Comparison of ENCODE assay signal across 12 cellular contexts in genomic region chr2:120558892-120559291, GRCh38.
DNase-seq lines count a peak whose midpoint lies in the region; ATAC-seq and TF ChIP-seq lines count a peak whose summit lies in the region.
"Had no signal": no experiment of that assay in that cellular context is flagged by ENCODE, and none has a peak within 500 bp of the region (broad histone marks: within the 10 kb centered on the region; RNA-seq: fewer than 3 reads in every experiment).

No MANE protein-coding gene starts in this region.

- H3K9ac ChIP-seq in IMR-90 (ENCODE audit: low read depth, low read length) (peak overlapping the region; percentile 61), fibroblast of lung (ENCODE audit: insufficient read depth, low read length) (no peak overlapping the region), skeletal muscle satellite cell (ENCODE audit: low read depth, low read length) (peak overlapping the region; percentile 70)

- H3K9me3 ChIP-seq in IMR-90 (ENCODE audit: control insufficient read depth, insufficient read depth, low read length) (no peaks in the 10 kb centered on the region), SJSA1 (replicated peaks) (no peaks in the 10 kb centered on the region), fibroblast of lung (ENCODE audit: control insufficient read depth, insufficient read depth, low read depth, low read length) (no peaks in the 10 kb centered on the region), skeletal muscle satellite cell (replicated peaks; ENCODE audit: low read length) (no peaks in the 10 kb centered on the region)

- TF ChIP-seq CTCF in IMR-90 (conservative IDR thresholded peaks at IDR 0.05; ENCODE audit: low read depth, low read length) (no peak), fibroblast of lung (conservative IDR thresholded peaks at IDR 0.05 in 1 of 2, IDR thresholded peaks at IDR 0.05 in 1 of 2; ENCODE audit: low read depth in 1 of 2, low read length in 2 of 2) (no peak)

- H3K4ac ChIP-seq in IMR-90 (ENCODE audit: low read depth, low read length): peak overlapping the region; percentile 90

- TF ChIP-seq RAD21 in IMR-90 (IDR thresholded peaks at IDR 0.05; ENCODE audit: low read length): no peak

- no peak overlapping the region for H3K4me3 Mint-ChIP-seq in stimulated activated naive B cell treated with anti-CD40 and anti-IgM and Interleukin-4, amounts not matched to agents 10 μg/mL and 1 μg/mL and 100 μg/mL, for 72 hours

- peak overlapping the region; percentile 90 for H2AK5ac ChIP-seq in IMR-90 (ENCODE audit: low read depth, low read length)

- peak overlapping the region; percentile 99 for H3K27ac ChIP-seq in IMR-90 (ENCODE audit: insufficient read depth, low read length)
- peak overlapping the region; percentile 87 for H3K27ac ChIP-seq in SJSA1
- peak overlapping the region; percentile 87 for H3K27ac ChIP-seq in fibroblast of lung (ENCODE audit: insufficient read depth, low read length)

- peak overlapping the region; percentile 42; the same call in 1 of the 3 replicates for H2BK15ac ChIP-seq in IMR-90 (ENCODE audit: low read depth, low read length)

- H3K9me1 ChIP-seq in IMR-90 (ENCODE audit: insufficient read depth, low read length): peaks cover 22% of the 10 kb centered on the region

- H3K14ac ChIP-seq in IMR-90 (replicated peaks; ENCODE audit: low read depth, low read length): peak overlapping the region; percentile 69

- H3K27ac Mint-ChIP-seq in stimulated activated naive B cell treated with anti-CD40 and anti-IgM and Interleukin-4, amounts not matched to agents 10 μg/mL and 1 μg/mL and 100 μg/mL, for 72 hours: no peak overlapping the region

- peaks cover 0 to 2% of the 10 kb centered on the region in 2 donors for H3K4me1 Mint-ChIP-seq in stimulated activated naive B cell treated with anti-CD40 and anti-IgM and Interleukin-4, amounts not matched to agents 10 μg/mL and 1 μg/mL and 100 μg/mL, for 72 hours

- H3K18ac ChIP-seq in IMR-90 (ENCODE audit: low read depth, low read length): peak overlapping the region; percentile 96

- peak overlapping the region; percentile 25 for H2AFZ ChIP-seq in IMR-90 (replicated peaks; ENCODE audit: low read length, poor library complexity)
- no peak overlapping the region for H2AFZ ChIP-seq in fibroblast of lung (ENCODE audit: low read length)

- H2AK9ac ChIP-seq in IMR-90 (replicated peaks; ENCODE audit: low read depth, low read length, poor library complexity): peak overlapping the region; percentile 56

- H2BK5ac ChIP-seq in IMR-90 (ENCODE audit: low read depth, low read length, poor library complexity, severe bottlenecking): peak overlapping the region; percentile 94

- TF ChIP-seq POLR2A in IMR-90 (IDR thresholded peaks at IDR 0.05; ENCODE audit: low read depth, low read length): no peak

- no peaks in the 10 kb centered on the region for H3K79me2 ChIP-seq in fibroblast of lung (ENCODE audit: control insufficient read depth, insufficient read depth, low read length)

- DNase-seq in IMR-90: no peak
- DNase-seq in SJSA1 (ENCODE audit: low read depth in 1 of 2, low spot score in 2 of 2): no peak
- no peak for DNase-seq in fibroblast of lung (ENCODE audit: low read depth in 2 of 2)
- no peak for DNase-seq in stimulated activated naive B cell treated with anti-CD40 and anti-IgM and Interleukin-4, amounts not matched to agents 10 μg/mL and 1 μg/mL and 100 μg/mL, for 72 hours
- DNase-seq: C1 segment of cervical spinal cord, NCI-H1092 treated with DMSO at 0.1 percent for 48 hours, NCI-H1694, NCI-H446 treated with DMSO at 0.1 percent for 48 hours, SHP77 treated with DMSO at 0.1 percent for 48 hours had no signal

- H3K36me3 Mint-ChIP-seq in stimulated activated naive B cell treated with anti-CD40 and anti-IgM and Interleukin-4, amounts not matched to agents 10 μg/mL and 1 μg/mL and 100 μg/mL, for 72 hours: no peaks in the 10 kb centered on the region

- peaks cover 5 to 15% of the 10 kb centered on the region in 2 donors for H3K27me3 Mint-ChIP-seq in stimulated activated naive B cell treated with anti-CD40 and anti-IgM and Interleukin-4, amounts not matched to agents 10 μg/mL and 1 μg/mL and 100 μg/mL, for 72 hours

- H4K5ac ChIP-seq in IMR-90 (ENCODE audit: low read depth, low read length): peak overlapping the region; percentile 90

- POLR2A ChIA-PET in IMR-90 (lab: Charles Lee; ENCODE audit: unreplicated experiment): no interaction called here

- peak; percentile 5 for ATAC-seq in IMR-90 (ENCODE audit: low read depth)
- no peak for ATAC-seq in GM18867 (IDR thresholded peaks at IDR 0.05; ENCODE audit: unreplicated experiment)
- ATAC-seq in stimulated activated naive B cell treated with anti-CD40 and anti-IgM and Interleukin-4, amounts not matched to agents 10 μg/mL and 1 μg/mL and 100 μg/mL, for 72 hours (replicated peaks): no peak
- no peak for ATAC-seq in HG02588 (IDR thresholded peaks at IDR 0.05; ENCODE audit: unreplicated experiment)

- H4K20me1 ChIP-seq in IMR-90 (ENCODE audit: insufficient read depth, low read length) (no peaks in the 10 kb centered on the region), fibroblast of lung (ENCODE audit: control insufficient read depth, extremely low read depth, insufficient read depth, low read length) (no peaks in the 10 kb centered on the region)

- no peaks in the 10 kb centered on the region for H3K9me3 Mint-ChIP-seq in stimulated activated naive B cell treated with anti-CD40 and anti-IgM and Interleukin-4, amounts not matched to agents 10 μg/mL and 1 μg/mL and 100 μg/mL, for 72 hours

- dilution Hi-C loops in IMR-90 (cut with HindIII; ENCODE audit: low sequenced_read_pairs, unreplicated experiment): no loop called here

- peaks cover 3% of the 10 kb centered on the region; the same call in 1 of the 2 replicates for H3K27me3 ChIP-seq in IMR-90 (ENCODE audit: control insufficient read depth, insufficient read depth, low read length)
- H3K27me3 ChIP-seq in SJSA1 (replicated peaks): no peaks in the 10 kb centered on the region
- H3K27me3 ChIP-seq in fibroblast of lung (ENCODE audit: control insufficient read depth, insufficient read depth, low read length): peaks cover 6% of the 10 kb centered on the region
- no peaks in the 10 kb centered on the region for H3K27me3 ChIP-seq in skeletal muscle satellite cell (ENCODE audit: control insufficient read depth, insufficient read depth, low read length)

- peaks cover 33% of the 10 kb centered on the region for H3K4me1 ChIP-seq in IMR-90 (ENCODE audit: control insufficient read depth, insufficient read depth, low read length)
- H3K4me1 ChIP-seq in SJSA1 (replicated peaks): peaks cover 33% of the 10 kb centered on the region
- H3K4me1 ChIP-seq in fibroblast of lung (ENCODE audit: control insufficient read depth, extremely low read depth, insufficient read depth, low read length): peaks cover 9% of the 10 kb centered on the region
- H3K4me1 ChIP-seq in skeletal muscle satellite cell (ENCODE audit: control insufficient read depth, insufficient read depth, low read length): peaks cover 24% of the 10 kb centered on the region

- BruUV-seq in IMR-90 (replicated peaks; lab: Mats Ljungman, UMichigan): no TSS peak

- H3K36me3 ChIP-seq in IMR-90 (ENCODE audit: control insufficient read depth, insufficient read depth, low read length): no peaks in the 10 kb centered on the region
- H3K36me3 ChIP-seq in SJSA1: no peaks in the 10 kb centered on the region
- H3K36me3 ChIP-seq in fibroblast of lung (ENCODE audit: control insufficient read depth, insufficient read depth, low read length): no peaks in the 10 kb centered on the region
- H3K36me3 ChIP-seq in skeletal muscle satellite cell (ENCODE audit: insufficient read depth, low read length): no peaks in the 10 kb centered on the region

- H3K4me2 ChIP-seq in IMR-90 (ENCODE audit: low read depth, low read length) (peak overlapping the region; percentile 60), fibroblast of lung (ENCODE audit: extremely low read depth, insufficient read depth, low read length) (peak overlapping the region; percentile 82), skeletal muscle satellite cell (ENCODE audit: low read length) (peak overlapping the region; percentile 69)

- 71% methylated on average over 1 of the region's 3 CpGs; no CpG with 5 or more reads in 1 of the 2 experiments for WGBS in IMR-90 (ENCODE audit: extremely low coverage in 2 of 2, insufficient read length in 1 of 2), 2 experiments

- CTCF ChIA-PET in IMR-90 (lab: Yijun Ruan, JAX): interaction anchor here (0.8 kb wide), 1 partner anchor 12 kb away, joined by 3 read pairs; no protein-coding TSS in a partner anchor

- H3K23ac ChIP-seq in IMR-90 (ENCODE audit: low read depth, low read length): peak overlapping the region; percentile 80

- intact Hi-C loops in IMR-90 (cut with micrococcal nuclease): loop anchor here (5.0 kb wide), 1 partner anchor 118 kb away; no protein-coding TSS in a partner anchor

- H3K56ac ChIP-seq in IMR-90 (ENCODE audit: extremely low read depth, insufficient read depth, low read length): peak overlapping the region; percentile 64

- peak overlapping the region; percentile 95 for H2BK120ac ChIP-seq in IMR-90 (ENCODE audit: low read depth, low read length)

- H3K79me1 ChIP-seq in IMR-90 (ENCODE audit: low read depth in 1 of 2, low read length in 2 of 2): no peaks in the 10 kb centered on the region

- peak overlapping the region; percentile 98 for H4K91ac ChIP-seq in IMR-90 (ENCODE audit: insufficient read depth, low read depth, low read length)

- in situ Hi-C loops in IMR-90 (cut with MboI; ENCODE audit: low sequenced_read_pairs): no loop called here

- peak overlapping the region; percentile 74 to 87 for H4K8ac ChIP-seq in IMR-90 (ENCODE audit: low read depth in 2 of 2, low read length in 2 of 2)

- no peak overlapping the region for H3K4me3 ChIP-seq in IMR-90 (ENCODE audit: insufficient read depth, low read depth, low read length)
- no peak overlapping the region for H3K4me3 ChIP-seq in SJSA1
- H3K4me3 ChIP-seq in fibroblast of lung (replicated peaks in 1 of 4; ENCODE audit: control extremely low read depth in 1 of 4, insufficient read depth in 1 of 4, low read depth in 3 of 4, low read length in 4 of 4): no peak overlapping the region
- H3K4me3 ChIP-seq in skeletal muscle satellite cell (ENCODE audit: low read length): peak overlapping the region; percentile 37

- H2BK20ac ChIP-seq in IMR-90 (ENCODE audit: low read depth, low read length): peak overlapping the region; percentile 93

TF ChIP-seq in IMR-90, 13 proteins besides CTCF, POLR2A, EP300 and RAD21 (continues in another document):
- TF ChIP-seq MAZ (IDR thresholded peaks at IDR 0.05; ENCODE audit: borderline replicate concordance, low read depth, low read length) (no peak), RCOR1 (IDR thresholded peaks at IDR 0.05; ENCODE audit: insufficient replicate concordance, low read length) (no peak), BHLHE40 (IDR thresholded peaks at IDR 0.05; ENCODE audit: low read depth, low read length) (no peak), CEBPB (IDR thresholded peaks at IDR 0.05; ENCODE audit: low read depth, low read length) (no peak)
